Comparison of ENCODE assay signal across 20 cellular contexts in the genomic region with DNA sequence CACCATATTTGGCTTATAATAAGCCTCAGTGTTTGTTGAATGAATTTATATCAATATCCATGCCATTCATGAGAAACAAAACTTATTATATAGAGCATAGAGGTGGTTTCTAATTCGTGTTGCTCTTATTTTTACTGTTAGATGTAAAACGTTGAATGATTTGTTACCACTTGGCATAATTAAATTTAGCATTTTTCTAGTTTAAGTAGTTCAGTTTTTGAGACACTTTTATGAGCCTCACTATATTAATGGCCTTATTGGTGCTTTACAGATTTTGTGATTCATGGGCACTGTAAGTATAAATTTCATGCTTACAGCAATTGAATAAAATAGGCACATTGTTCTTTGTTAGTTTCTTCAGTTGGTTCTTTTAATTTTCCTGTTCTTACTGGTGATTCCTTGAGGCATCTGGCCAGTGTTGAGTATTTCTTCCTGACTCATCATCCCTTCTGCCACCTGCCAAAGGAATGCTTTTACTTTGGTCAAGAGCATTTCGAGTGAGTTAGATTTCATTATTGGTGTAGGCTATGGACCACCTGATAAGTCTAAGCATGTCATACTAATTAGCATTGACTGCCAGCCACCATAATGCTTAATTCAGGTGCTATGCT. TPM values are rescaled to one million over a fixed set of nuclear protein-coding genes. Genes with fewer than 3 reads are reported as not detected.
A peak's percentile ranks its signal among the peaks of the same experiment; 100 is the strongest.
DNase-seq lines count a peak whose midpoint lies in the region; ATAC-seq and TF ChIP-seq lines count a peak whose summit lies in the region.
"Had no signal": no experiment of that assay in that cellular context is flagged by ENCODE, and none has a peak within 500 bp of the region (broad histone marks: within the 10 kb centered on the region; RNA-seq: fewer than 3 reads in every experiment).

No MANE protein-coding gene starts in this region.

- H3K9me3 Mint-ChIP-seq in activated CD8-positive, alpha-beta T cell treated with anti-CD3 and anti-CD28 coated beads, Interleukin-2, amount 10 ng/mL, durations not matched to agents 7 days and 5 days (ENCODE audit: insufficient read depth): no peaks in the 10 kb centered on the region
- H3K9me3 Mint-ChIP-seq: activated B cell treated with CpG ODN at 0.5 μM for 24 hours had no signal

- peaks cover 23% of the 10 kb centered on the region for H3K4me1 Mint-ChIP-seq in activated CD8-positive, alpha-beta T cell treated with anti-CD3 and anti-CD28 coated beads, Interleukin-2, amount 10 ng/mL, durations not matched to agents 7 days and 5 days (ENCODE audit: low read depth)

- peaks cover 9% of the 10 kb centered on the region for H3K36me3 Mint-ChIP-seq in activated CD8-positive, alpha-beta T cell treated with anti-CD3 and anti-CD28 coated beads, Interleukin-2, amount 10 ng/mL, durations not matched to agents 7 days and 5 days (ENCODE audit: low read depth)

- WGBS in adrenal gland, 4 donors: 67 to 81% (median 76%) methylated on average over 3 of the region's 3 CpGs

- intact Hi-C loops in adrenal gland (cut with DNase I): no loop called here

- H3K27ac Mint-ChIP-seq in activated CD8-positive, alpha-beta T cell treated with anti-CD3 and anti-CD28 coated beads, Interleukin-2, amount 10 ng/mL, durations not matched to agents 7 days and 5 days: no peak overlapping the region
- H3K27ac Mint-ChIP-seq: activated B cell treated with CpG ODN at 0.5 μM for 24 hours; activated CD8-positive, alpha-beta memory T cell treated with anti-CD3 and anti-CD28 coated beads, Interleukin-2, amount 10 ng/mL, durations not matched to agents 7 days and 5 days had no signal

- no peaks in the 10 kb centered on the region for H3K9me3 ChIP-seq in adrenal gland (replicated peaks in 1 of 3)
- H3K9me3 ChIP-seq: gastroesophageal sphincter, mucosa of descending colon, spleen, stomach had no signal

- peak; percentile 76 for DNase-seq in DMS 273 (lab: John Stamatoyannopoulos, UW; ENCODE audit: unreplicated experiment)
- DNase-seq in M059J (ENCODE audit: low read depth): peak; percentile 80
- DNase-seq in amniotic epithelial cell (ENCODE audit: low read depth): peak; percentile 23
- peak; percentile 0 for DNase-seq in inferior parietal cortex (ENCODE audit: extremely low spot score)
- DNase-seq in adrenal gland: no peak
- no peak for DNase-seq in activated naive CD4-positive, alpha-beta T cell treated with anti-CD3 and anti-CD28 coated beads, Interleukin-2, amount 50 U/mL, for 16 hours
- DNase-seq in activated CD8-positive, alpha-beta T cell treated with anti-CD3 and anti-CD28 coated beads, Interleukin-2, amount 10 ng/mL, durations not matched to agents 7 days and 5 days: no peak
- no peak for DNase-seq in hepatic stellate cell (ENCODE audit: low spot score)
- DNase-seq: activated B cell treated with CpG ODN at 0.5 μM for 24 hours; activated CD8-positive, alpha-beta memory T cell treated with anti-CD3 and anti-CD28 coated beads, Interleukin-2, amount 10 ng/mL, durations not matched to agents 7 days and 5 days; activated naive CD4-positive, alpha-beta T cell; AML-193; DMS153; effector CD8-positive, alpha-beta T cell; H7; mucosa of descending colon; NCI-H2107; spleen; stomach had no signal

- CTCF ChIA-PET in activated CD8-positive, alpha-beta T cell treated with anti-CD3 and anti-CD28 coated beads, Interleukin-2, amount 10 ng/mL, durations not matched to agents 7 days and 5 days (lab: Charles Lee): no interaction called here

- no peak overlapping the region for H3K4me3 ChIP-seq in adrenal gland
- H3K4me3 ChIP-seq: gastroesophageal sphincter, mucosa of descending colon, spleen, stomach had no signal

- no peaks in the 10 kb centered on the region for H3K27me3 Mint-ChIP-seq in activated CD8-positive, alpha-beta T cell treated with anti-CD3 and anti-CD28 coated beads, Interleukin-2, amount 10 ng/mL, durations not matched to agents 7 days and 5 days (ENCODE audit: low read depth)
- H3K27me3 Mint-ChIP-seq: activated B cell treated with CpG ODN at 0.5 μM for 24 hours; activated CD8-positive, alpha-beta memory T cell treated with anti-CD3 and anti-CD28 coated beads, Interleukin-2, amount 10 ng/mL, durations not matched to agents 7 days and 5 days had no signal

- POLR2A ChIA-PET in activated CD8-positive, alpha-beta T cell treated with anti-CD3 and anti-CD28 coated beads, Interleukin-2, amount 10 ng/mL, durations not matched to agents 7 days and 5 days (lab: Charles Lee): no interaction called here

- no peak for TF ChIP-seq POLR2A in adrenal gland (IDR thresholded peaks at IDR 0.05)

- H3K27me3 ChIP-seq in adrenal gland: no peaks in the 10 kb centered on the region
- H3K27me3 ChIP-seq: gastroesophageal sphincter, spleen, stomach had no signal

- H3K4me1 ChIP-seq in adrenal gland (replicated peaks in 1 of 2): peaks cover 8 to 20% of the 10 kb centered on the region in 2 donors

- no peak overlapping the region for H3K4me3 Mint-ChIP-seq in activated CD8-positive, alpha-beta T cell treated with anti-CD3 and anti-CD28 coated beads, Interleukin-2, amount 10 ng/mL, durations not matched to agents 7 days and 5 days
- H3K4me3 Mint-ChIP-seq: activated B cell treated with CpG ODN at 0.5 μM for 24 hours; activated CD8-positive, alpha-beta memory T cell treated with anti-CD3 and anti-CD28 coated beads, Interleukin-2, amount 10 ng/mL, durations not matched to agents 7 days and 5 days had no signal

- TF ChIP-seq CTCF in adrenal gland (IDR thresholded peaks at IDR 0.05): no peak

- no peaks in the 10 kb centered on the region for H3K36me3 ChIP-seq in adrenal gland (replicated peaks in 1 of 2)
- H3K36me3 ChIP-seq: gastroesophageal sphincter, stomach had no signal

- H3K27ac ChIP-seq in adrenal gland: no peak overlapping the region
- H3K27ac ChIP-seq: gastroesophageal sphincter, spleen, stomach had no signal

- ATAC-seq in activated CD8-positive, alpha-beta T cell treated with anti-CD3 and anti-CD28 coated beads, Interleukin-2, amount 10 ng/mL, durations not matched to agents 7 days and 5 days: no peak
- ATAC-seq: activated CD8-positive, alpha-beta memory T cell treated with anti-CD3 and anti-CD28 coated beads, Interleukin-2, amount 10 ng/mL, durations not matched to agents 7 days and 5 days; gastroesophageal sphincter; mucosa of descending colon had no signal

RNA-seq across cellular contexts. Expression of a gene that starts 34.8 kb away (rescaled TPM):
- 25.7 and 36.4 TPM in 2 replicates for total RNA-seq in M059J (2014; rRNA removed; shearing (Covaris generic))
- 10 to 100 TPM in 6 of 8 donors, 1 to 10 TPM in 2; 8.5 to 14.4 (median 11.3) TPM for total RNA-seq in adrenal gland
- polyA plus RNA-seq in adrenal gland: 1 to 10 TPM; 3.9 to 8.4 (median 5.5) TPM
- total RNA-seq in activated CD8-positive, alpha-beta T cell treated with anti-CD3 and anti-CD28 coated beads, Interleukin-2, amount 10 ng/mL, durations not matched to agents 7 days and 5 days: 10 to 100 TPM; 24.3 to 25.2 TPM

Comparison
In these comparisons a context has a peak if more than half of its experiments do, and no peak if none do; other contexts are left out.
1. DNase-seq: peak in DMS 273 (single experiment), M059J (single experiment), amniotic epithelial cell (single experiment) and inferior parietal cortex (single experiment); none in adrenal gland (0 of 7), activated naive CD4-positive, alpha-beta T cell treated with anti-CD3 and anti-CD28 coated beads, Interleukin-2, amount 50 U/mL, for 16 hours (single experiment), activated CD8-positive, alpha-beta T cell treated with anti-CD3 and anti-CD28 coated beads, Interleukin-2, amount 10 ng/mL, durations not matched to agents 7 days and 5 days (single experiment) and hepatic stellate cell (single experiment).